1 cellular context compared by ENCODE assay signal in the genomic region with DNA sequence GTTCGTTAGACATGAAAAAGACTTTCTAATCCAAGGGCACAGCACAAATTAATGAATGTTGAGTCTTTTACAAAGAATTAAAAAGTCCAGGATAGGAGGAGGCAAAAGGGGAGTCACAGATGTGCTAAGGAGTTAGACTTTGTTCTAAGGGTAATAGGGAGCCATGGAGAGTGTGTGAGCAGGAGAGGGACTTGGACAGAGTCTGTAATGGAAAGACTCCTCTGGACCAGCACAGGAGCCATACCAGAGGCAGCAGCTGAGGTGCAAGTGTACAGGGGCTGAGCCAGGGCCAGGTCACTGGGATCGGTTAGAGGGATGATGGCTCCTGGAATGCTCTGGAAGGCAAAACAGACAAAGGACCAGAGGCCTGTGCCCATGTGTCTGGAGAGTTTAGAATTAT.
A peak's percentile ranks its signal among the peaks of the same experiment; 100 is the strongest.
TF ChIP-seq lines count a peak whose summit lies in the region.

No MANE protein-coding gene starts in this region.

TF ChIP-seq in K562, 482 proteins besides CTCF, POLR2A, EP300 and RAD21:
- peak; percentile 38 to 78; a peak in 3 of 4 replicates for TF ChIP-seq KDM1A (IDR thresholded peaks at IDR 0.05)
- TF ChIP-seq PTBP1 (IDR thresholded peaks at IDR 0.05; ENCODE audit: low read depth, low read length) = peak; percentile 80; the same call in 1 of the 2 replicates
- TF ChIP-seq, protein P1, sequence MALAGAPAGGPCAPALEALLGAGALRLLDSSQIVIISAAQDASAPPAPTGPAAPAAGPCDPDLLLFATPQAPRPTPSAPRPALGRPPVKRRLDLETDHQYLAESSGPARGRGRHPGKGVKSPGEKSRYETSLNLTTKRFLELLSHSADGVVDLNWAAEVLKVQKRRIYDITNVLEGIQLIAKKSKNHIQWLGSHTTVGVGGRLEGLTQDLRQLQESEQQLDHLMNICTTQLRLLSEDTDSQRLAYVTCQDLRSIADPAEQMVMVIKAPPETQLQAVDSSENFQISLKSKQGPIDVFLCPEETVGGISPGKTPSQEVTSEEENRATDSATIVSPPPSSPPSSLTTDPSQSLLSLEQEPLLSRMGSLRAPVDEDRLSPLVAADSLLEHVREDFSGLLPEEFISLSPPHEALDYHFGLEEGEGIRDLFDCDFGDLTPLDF (CRISPR knock-in tag; IDR thresholded peaks at IDR 0.05) = no peak
- TF ChIP-seq ZNF121 (CRISPR knock-in tag; conservative IDR thresholded peaks at IDR 0.05) = 0 out of 2 replicates have a peak, but pooled peaks have one; percentile 14
- peak; percentile 93 for TF ChIP-seq BCOR (IDR thresholded peaks at IDR 0.05)
- peak; percentile 78 for TF ChIP-seq RBM25 (IDR thresholded peaks at IDR 0.05; ENCODE audit: low read depth, low read length, severe bottlenecking)
- TF ChIP-seq ZFP36 (IDR thresholded peaks at IDR 0.05; ENCODE audit: low read depth, low read length, partially characterized antibody) = peak; percentile 85
- no peak for TF ChIP-seq ZNF609 (CRISPR knock-in tag; IDR thresholded peaks at IDR 0.05; ENCODE audit: borderline replicate concordance)
- TF ChIP-seq SMARCA5 (IDR thresholded peaks at IDR 0.05) = 0 out of 2 replicates have a peak, but pooled peaks have one; percentile 24
TF ChIP-seq in K562: peak in this region for 7.
